ENCODE assay signal across 8 cellular contexts in genomic region chr2:217166241-217166640, GRCh38.
DNase-seq lines count a peak whose midpoint lies in the region; ATAC-seq, FAIRE-seq and TF ChIP-seq lines count a peak whose summit lies in the region.

No MANE protein-coding gene starts in this region.

- DNase-seq in A673 (ENCODE audit: low spot score) (peak; percentile 53), GM19239 (ENCODE audit: insufficient read length, low spot score) (no peak), NCI-H510A (lab: John Stamatoyannopoulos, UW) (peak; percentile 2), cerebellar cortex (ENCODE audit: low spot score) (peak; percentile 31), lung microvascular endothelial cell (ENCODE audit: low read depth in 2 of 2) (peak; percentile 60 to 78)

- H3K4me1 Mint-ChIP-seq in activated T-helper 17 cell treated with anti-CD3 and anti-CD28 coated beads, Interleukin-2, amount 50 U/mL, for 72 hours = no peaks in the 10 kb centered on the region

- ATAC-seq in activated T-helper 17 cell treated with anti-CD3 and anti-CD28 coated beads, Interleukin-2, amount 50 U/mL, for 72 hours (replicated peaks) = no peak
- ATAC-seq in HG03521 (IDR thresholded peaks at IDR 0.05; ENCODE audit: unreplicated experiment) = no peak
- no peak for ATAC-seq in GM18517 (IDR thresholded peaks at IDR 0.05; ENCODE audit: unreplicated experiment)

- BruUV-seq in A673 (replicated peaks; lab: Mats Ljungman, UMichigan) = no TSS peak

- no peaks in the 10 kb centered on the region for H3K9me3 ChIP-seq in A673 (ENCODE audit: low read depth, low read length, poor library complexity, severe bottlenecking)

- peaks cover 12% of the 10 kb centered on the region for H3K27me3 Mint-ChIP-seq in activated T-helper 17 cell treated with anti-CD3 and anti-CD28 coated beads, Interleukin-2, amount 50 U/mL, for 72 hours

- FAIRE-seq in GM19239 (lab: Jason Lieb, UNC) = peak; percentile 61

- no peaks in the 10 kb centered on the region for H3K36me3 ChIP-seq in A673 (ENCODE audit: insufficient read depth, low read length, poor library complexity, severe bottlenecking)

- no peaks in the 10 kb centered on the region for H3K4me1 ChIP-seq in A673 (ENCODE audit: insufficient read depth, low read length, poor library complexity, severe bottlenecking)

- intact Hi-C loops in A673 (cut with micrococcal nuclease; ENCODE audit: unreplicated experiment) = loop anchor here (10.0 kb wide), 1 partner anchor 349 kb away; no protein-coding TSS in a partner anchor

- POLR2A ChIA-PET in A673 (lab: Charles Lee; ENCODE audit: low non-redundant PET) = interaction anchor here (0.5 kb wide), 1 partner anchor 522 kb away, joined by 3 read pairs; no protein-coding TSS in a partner anchor

- TF ChIP-seq CTCF in A673 (conservative IDR thresholded peaks at IDR 0.05; ENCODE audit: low read depth, low read length) = peak; percentile 61

- CTCF ChIA-PET in A673 (lab: Charles Lee) = interaction anchor here (0.5 to 1.2 kb wide), 6 partner anchors 9 to 547 kb away, joined by 3 to 9 read pairs (median 4); partner anchors contain the start of gene IGFBP5

- H3K4me3 Mint-ChIP-seq in activated T-helper 17 cell treated with anti-CD3 and anti-CD28 coated beads, Interleukin-2, amount 50 U/mL, for 72 hours = no peak overlapping the region

- peaks cover 5% of the 10 kb centered on the region for H3K9me3 Mint-ChIP-seq in activated T-helper 17 cell treated with anti-CD3 and anti-CD28 coated beads, Interleukin-2, amount 50 U/mL, for 72 hours

- no peaks in the 10 kb centered on the region for H3K27me3 ChIP-seq in A673 (replicated peaks; ENCODE audit: insufficient read depth, low read depth, low read length, poor library complexity)

- H3K36me3 Mint-ChIP-seq in activated T-helper 17 cell treated with anti-CD3 and anti-CD28 coated beads, Interleukin-2, amount 50 U/mL, for 72 hours (ENCODE audit: low read depth) = no peaks in the 10 kb centered on the region

- no peak overlapping the region for H3K4me3 ChIP-seq in A673 (ENCODE audit: low read depth, low read length, poor library complexity, severe bottlenecking)

- no peak overlapping the region for H3K27ac Mint-ChIP-seq in activated T-helper 17 cell treated with anti-CD3 and anti-CD28 coated beads, Interleukin-2, amount 50 U/mL, for 72 hours

- no peak overlapping the region for H3K27ac ChIP-seq in A673 (ENCODE audit: low read depth, low read length, poor library complexity, severe bottlenecking)
